In genomic region chr22:28835630-28836189, GRCh38 we compare ENCODE assay signal across 19 cellular contexts. TPM values are rescaled to one million over a fixed set of nuclear protein-coding genes. Genes with fewer than 3 reads are reported as not detected.
A peak's percentile ranks its signal among the peaks of the same experiment; 100 is the strongest.
DNase-seq lines count a peak whose midpoint lies in the region; ATAC-seq, FAIRE-seq and TF ChIP-seq lines count a peak whose summit lies in the region.
"Had no signal": no experiment of that assay in that cellular context is flagged by ENCODE, and none has a peak within 500 bp of the region (broad histone marks: within the 10 kb centered on the region; RNA-seq: fewer than 3 reads in every experiment).

No MANE protein-coding gene starts in this region.

- H3K27ac ChIP-seq in neuronal stem cell (replicated peaks; ENCODE audit: low read length) (no peak overlapping the region), kidney (ENCODE audit: low read depth in 2 of 2, low read length in 2 of 2) (no peak overlapping the region)
- H3K27ac ChIP-seq: BLaER1 treated with 17β-estradiol and CSF1 and Interleukin-3, amounts not matched to agents 10 nM and 100 nM; HL-60 had no signal

- H3K79me1 ChIP-seq in neuronal stem cell (ENCODE audit: low read depth, low read length), result no peaks in the 10 kb centered on the region

- H3K36me3 ChIP-seq in neuronal stem cell (replicated peaks in 1 of 2; ENCODE audit: control insufficient read depth in 2 of 2, insufficient read depth in 2 of 2, low read length in 2 of 2) (no peaks in the 10 kb centered on the region), kidney (ENCODE audit: control insufficient read depth in 1 of 2, insufficient read depth in 2 of 2, low read length in 2 of 2) (no peaks in the 10 kb centered on the region)

- H3K4me1 ChIP-seq in neuronal stem cell (ENCODE audit: control insufficient read depth in 2 of 2, insufficient read depth in 1 of 2, low read depth in 1 of 2, low read length in 2 of 2) (peaks cover 0 to 5% of the 10 kb centered on the region in 2 donors), kidney (ENCODE audit: control insufficient read depth in 1 of 2, insufficient read depth in 1 of 2, low read depth in 1 of 2, low read length in 2 of 2) (no peaks in the 10 kb centered on the region)

- no peak overlapping the region for H3K4me2 ChIP-seq in neuronal stem cell (ENCODE audit: insufficient read depth, low read length, poor library complexity, severe bottlenecking)
- H3K4me2 ChIP-seq: BLaER1 treated with 17β-estradiol and CSF1 and Interleukin-3, amounts not matched to agents 10 nM and 100 nM; GM23338 had no signal

- intact Hi-C loops in kidney (cut with DNase I), result no loop called here

- FAIRE-seq in kidney (lab: Jason Lieb, UNC), result no peak
- FAIRE-seq: GM12891, GM18507, H54 had no signal

- H2BK12ac ChIP-seq in neuronal stem cell (ENCODE audit: low read length), result no peak overlapping the region

- H3K4me1 Mint-ChIP-seq in endothelial cell (ENCODE audit: unreplicated experiment) (peaks cover 3% of the 10 kb centered on the region), memory B cell (peaks cover 5% of the 10 kb centered on the region)
- H3K4me1 Mint-ChIP-seq: B cell, GM23338 had no signal

- no peak for ATAC-seq in memory B cell (ENCODE audit: low read depth)
- ATAC-seq in GM18502 (IDR thresholded peaks at IDR 0.05; ENCODE audit: poor library complexity, unreplicated experiment), result no peak
- ATAC-seq: CD8-positive, alpha-beta T cell; GM23338; HCT116 had no signal

- no peak overlapping the region for H2BK120ac ChIP-seq in neuronal stem cell (ENCODE audit: low read depth, low read length)

- H2BK5ac ChIP-seq in neuronal stem cell (ENCODE audit: low read length), result no peak overlapping the region

- no peak overlapping the region for H2AFZ ChIP-seq in neuronal stem cell (ENCODE audit: low read length)
- H2AFZ ChIP-seq: GM23338 had no signal

- peak overlapping the region; percentile 15 for H3K18ac ChIP-seq in neuronal stem cell (ENCODE audit: low read length)

- H3K14ac ChIP-seq in neuronal stem cell (ENCODE audit: low read length), result peak overlapping the region; percentile 47

- no peak overlapping the region for H2BK15ac ChIP-seq in neuronal stem cell (ENCODE audit: low read length)

- peak overlapping the region; percentile 42 for H3K27ac Mint-ChIP-seq in endothelial cell (ENCODE audit: unreplicated experiment)
- H3K27ac Mint-ChIP-seq in memory B cell, result peak overlapping the region; percentile 61
- H3K27ac Mint-ChIP-seq: B cell; CD8-positive, alpha-beta T cell; GM23338; HFFc6 had no signal

- H3K27me3 Mint-ChIP-seq in endothelial cell (ENCODE audit: unreplicated experiment) (no peaks in the 10 kb centered on the region), memory B cell (peaks cover 3% of the 10 kb centered on the region)

- H2AK5ac ChIP-seq in neuronal stem cell (ENCODE audit: low read depth, low read length), result peak overlapping the region; percentile 44

- H3K4me3 Mint-ChIP-seq in endothelial cell (ENCODE audit: unreplicated experiment), result no peak overlapping the region
- no peak overlapping the region for H3K4me3 Mint-ChIP-seq in memory B cell
- H3K4me3 Mint-ChIP-seq: B cell; CD8-positive, alpha-beta T cell; GM23338; HFFc6 had no signal

- no peaks in the 10 kb centered on the region for H3K36me3 Mint-ChIP-seq in endothelial cell (ENCODE audit: low read depth, unreplicated experiment)
- peaks cover 6% of the 10 kb centered on the region for H3K36me3 Mint-ChIP-seq in memory B cell

- H3K4ac ChIP-seq in neuronal stem cell (ENCODE audit: low read length), result no peak overlapping the region

- no peak overlapping the region for H3K23ac ChIP-seq in neuronal stem cell (ENCODE audit: low read depth, low read length, poor library complexity)

- no peak overlapping the region for H4K8ac ChIP-seq in neuronal stem cell (ENCODE audit: low read depth, low read length)

- H3K9ac ChIP-seq in neuronal stem cell (ENCODE audit: low read depth, low read length, poor library complexity), result peak overlapping the region; percentile 45
- H3K9ac ChIP-seq in kidney (ENCODE audit: low read length in 2 of 2), result no peak overlapping the region
- H3K9ac ChIP-seq: BLaER1 treated with 17β-estradiol and CSF1 and Interleukin-3, amounts not matched to agents 10 nM and 100 nM had no signal

- H3K9me3 ChIP-seq in neuronal stem cell (replicated peaks in 1 of 2; ENCODE audit: control insufficient read depth in 2 of 2, insufficient read depth in 1 of 2, low read depth in 1 of 2, low read length in 2 of 2) (peaks cover 0 to 1% of the 10 kb centered on the region in 2 donors), kidney (ENCODE audit: control insufficient read depth in 1 of 2, low read length in 2 of 2) (no peaks in the 10 kb centered on the region)
- H3K9me3 ChIP-seq: BLaER1 treated with 17β-estradiol and CSF1 and Interleukin-3, amounts not matched to agents 10 nM and 100 nM had no signal

- no peaks in the 10 kb centered on the region for H3K27me3 ChIP-seq in neuronal stem cell (ENCODE audit: control insufficient read depth in 3 of 3, insufficient read depth in 3 of 3, low read depth in 1 of 3, low read length in 3 of 3)
- H3K27me3 ChIP-seq: BLaER1 treated with 17β-estradiol and CSF1 and Interleukin-3, amounts not matched to agents 10 nM and 100 nM had no signal

- H3K9me3 Mint-ChIP-seq in endothelial cell (ENCODE audit: unreplicated experiment), result no peaks in the 10 kb centered on the region
- H3K9me3 Mint-ChIP-seq in memory B cell, result no peaks in the 10 kb centered on the region
- H3K9me3 Mint-ChIP-seq: CD8-positive, alpha-beta T cell; GM23338; HFFc6 had no signal

- no CpG with 5 or more reads among the region's 11 CpGs for WGBS in neuronal stem cell (ENCODE audit: extremely low coverage in 2 of 2, insufficient read length in 2 of 2, insufficient replicate concordance in 1 of 2), 2 donors

- no peak for TF ChIP-seq CTCF in endothelial cell (IDR thresholded peaks at IDR 0.05; ENCODE audit: unreplicated experiment)
- TF ChIP-seq CTCF in kidney (IDR thresholded peaks at IDR 0.05; ENCODE audit: borderline replicate concordance, extremely low read depth, insufficient read depth), result no peak

- H3K4me3 ChIP-seq in neuronal stem cell (ENCODE audit: low read length in 2 of 2), result no peak overlapping the region
- no peak overlapping the region for H3K4me3 ChIP-seq in kidney (ENCODE audit: low read length in 2 of 2)
- H3K4me3 ChIP-seq: BLaER1 treated with 17β-estradiol and CSF1 and Interleukin-3, amounts not matched to agents 10 nM and 100 nM; GM23338 had no signal

- no peak overlapping the region for H4K91ac ChIP-seq in neuronal stem cell (ENCODE audit: low read depth, low read length, poor library complexity)

- DNase-seq in endothelial cell (ENCODE audit: low spot score) (no peak), memory B cell (ENCODE audit: low spot score in 2 of 2) (no peak), neuronal stem cell (ENCODE audit: low spot score) (no peak), kidney (no peak), occipital lobe (lab: John Stamatoyannopoulos, UW) (no peak)
- DNase-seq: Calu3; CD8-positive, alpha-beta T cell; DND-41; EL; HFFc6 had no signal

RNA-seq across cellular contexts. Expression of gene XBP1, which starts 35.3 kb away (rescaled TPM):
- total RNA-seq in endothelial cell (ENCODE audit: unreplicated experiment) (71.3 TPM), kidney (220 TPM), occipital lobe (41.3 TPM)
- 47.9 TPM for polyA plus RNA-seq in neuronal stem cell (2013, experiment 1 of 2)
- 46.0 TPM for polyA plus RNA-seq in neuronal stem cell (2013, experiment 2 of 2)
- 114 TPM for polyA plus RNA-seq in kidney (ENCODE audit: insufficient read depth, low read depth, low replicate concordance)

RNA-seq across cellular contexts. Expression of gene ZNRF3, which starts 47.7 kb away (rescaled TPM):
- total RNA-seq in endothelial cell (ENCODE audit: unreplicated experiment), result 3.3 TPM
- 9.4 TPM for polyA plus RNA-seq in neuronal stem cell (2013, experiment 1 of 2)
- polyA plus RNA-seq in neuronal stem cell (2013, experiment 2 of 2), result 9.0 TPM
- total RNA-seq in kidney, result 24.4 TPM
- 6.8 TPM for polyA plus RNA-seq in kidney (ENCODE audit: insufficient read depth, low read depth, low replicate concordance)
- 8.1 TPM for total RNA-seq in occipital lobe
